8 cellular contexts compared by ENCODE assay signal in genomic region chr1:31295874-31296485, GRCh38. TPM values are rescaled to one million over a fixed set of nuclear protein-coding genes. Genes with fewer than 3 reads are reported as not detected.
A peak's percentile ranks its signal among the peaks of the same experiment; 100 is the strongest.
DNase-seq lines count a peak whose midpoint lies in the region; ATAC-seq and TF ChIP-seq lines count a peak whose summit lies in the region.

No MANE protein-coding gene starts in this region.

- H3K4me1 ChIP-seq in left lung (peaks cover 0 to 42% of the 10 kb centered on the region in 2 donors), tibial artery (peaks cover 0 to 38% (median 23%) of the 10 kb centered on the region in 4 donors)

- H3K4me1 Mint-ChIP-seq in activated T-cell treated with anti-CD3 and anti-CD28 coated beads, Interleukin-2, amount 50 U/mL, for 4 hours (ENCODE audit: low read depth) = peaks cover 36% of the 10 kb centered on the region

- H3K4me3 Mint-ChIP-seq in activated T-cell treated with anti-CD3 and anti-CD28 coated beads, Interleukin-2, amount 50 U/mL, for 4 hours = no peak overlapping the region

- H3K9me3 ChIP-seq in left lung (no peaks in the 10 kb centered on the region), tibial artery (no peaks in the 10 kb centered on the region)

- H3K27me3 ChIP-seq in left lung (no peaks in the 10 kb centered on the region), tibial artery (no peaks in the 10 kb centered on the region)

- DNase-seq in astrocyte of the cerebellum (ENCODE audit: low read depth) (no peak), left lung (no peak), tibial artery (no peak), NCI-H1436 (lab: John Stamatoyannopoulos, UW) (no peak), activated T-cell treated with anti-CD3 and anti-CD28 coated beads for 4 hours (no peak)
- DNase-seq in activated T-cell treated with anti-CD3 and anti-CD28 coated beads, Interleukin-2, amount 50 U/mL, for 4 hours = no peak

- H3K27ac ChIP-seq in left lung = peak overlapping the region; percentile 85 to 93
- peak overlapping the region; percentile 79 to 96 for H3K27ac ChIP-seq in tibial artery

- in situ Hi-C loops in astrocyte of the cerebellum (cut with HindIII; ENCODE audit: low sequenced_read_pairs) = no loop called here

- peaks cover 37% of the 10 kb centered on the region for H3K36me3 Mint-ChIP-seq in activated T-cell treated with anti-CD3 and anti-CD28 coated beads, Interleukin-2, amount 50 U/mL, for 4 hours (ENCODE audit: insufficient read depth)

- H3K27me3 Mint-ChIP-seq in activated T-cell treated with anti-CD3 and anti-CD28 coated beads, Interleukin-2, amount 50 U/mL, for 4 hours (ENCODE audit: low read depth) = no peaks in the 10 kb centered on the region

- intact Hi-C loops in left lung (cut with DNase I) = no loop called here
- intact Hi-C loops in tibial artery (cut with DNase I; ENCODE audit: low total_unique reads) = loop anchor here (10.0 kb wide), 1 partner anchor 129 kb away; no protein-coding TSS in a partner anchor

- TF ChIP-seq CTCF in astrocyte of the cerebellum (IDR thresholded peaks at IDR 0.05; ENCODE audit: low read depth, low read length, missing control alignments) (no peak), left lung (IDR thresholded peaks at IDR 0.05) (no peak), tibial artery (IDR thresholded peaks at IDR 0.05) (no peak)

- H3K36me3 ChIP-seq in left lung (peaks cover 0 to 32% of the 10 kb centered on the region in 2 donors), tibial artery (peaks cover 15 to 33% (median 25%) of the 10 kb centered on the region in 3 donors)

- no peaks in the 10 kb centered on the region for H3K9me3 Mint-ChIP-seq in activated T-cell treated with anti-CD3 and anti-CD28 coated beads, Interleukin-2, amount 50 U/mL, for 4 hours

- ATAC-seq in HG03135 (IDR thresholded peaks at IDR 0.05; ENCODE audit: unreplicated experiment) (peak; percentile 7), left lung (peak; percentile 6), HG03354 (IDR thresholded peaks at IDR 0.05; ENCODE audit: poor library complexity, severe bottlenecking, unreplicated experiment) (no peak)
- ATAC-seq in activated T-cell treated with anti-CD3 and anti-CD28 coated beads, Interleukin-2, amount 50 U/mL, for 4 hours = no peak

- peak overlapping the region; percentile 98 for H3K4me3 ChIP-seq in astrocyte of the cerebellum (ENCODE audit: low read depth, low read length)
- peak overlapping the region; percentile 88 to 99 for H3K4me3 ChIP-seq in left lung
- peak overlapping the region; percentile 98 to 99 for H3K4me3 ChIP-seq in tibial artery

RNA-seq across cellular contexts. Expression of gene SNRNP40, which starts 0.6 kb away (rescaled TPM):
- 10 to 100 TPM; 33.9 to 46.5 TPM for total RNA-seq in left lung
- 100 to 1,000 TPM; 133 to 150 (median 137) TPM for total RNA-seq in activated T-cell treated with anti-CD3 and anti-CD28 coated beads, Interleukin-2, amount 50 U/mL, for 4 hours

RNA-seq across cellular contexts. Expression of gene ZCCHC17, which starts 0.9 kb away (rescaled TPM):
- 10 to 100 TPM; 20.1 to 23.4 TPM for total RNA-seq in left lung
- total RNA-seq in activated T-cell treated with anti-CD3 and anti-CD28 coated beads, Interleukin-2, amount 50 U/mL, for 4 hours = 10 to 100 TPM; 22.8 to 27.9 (median 25.6) TPM

RNA-seq across cellular contexts. Expression of gene NKAIN1, which starts 56.3 kb away (rescaled TPM):
- total RNA-seq in left lung = not detected
- total RNA-seq in activated T-cell treated with anti-CD3 and anti-CD28 coated beads, Interleukin-2, amount 50 U/mL, for 4 hours = under 1 TPM in 1 of 3 donors, not detected in 2; 0.15 TPM

Comparison
In these comparisons a context has a peak if more than half of its experiments do, and no peak if none do; other contexts are left out.
1. ATAC-seq: peak in HG03135 (single experiment) and left lung (single experiment); none in activated T-cell treated with anti-CD3 and anti-CD28 coated beads, Interleukin-2, amount 50 U/mL, for 4 hours (0 of 2) and HG03354 (single experiment).
2. Peak in every context shown above with its lines, with median percentiles within 50 percentile points of each other: H3K4me3 ChIP-seq.